In genomic region chr14:18881860-18882489, GRCh38 we compare ENCODE assay signal across 6 cellular contexts.
A peak's percentile ranks its signal among the peaks of the same experiment; 100 is the strongest.
DNase-seq lines count a peak whose midpoint lies in the region; ATAC-seq, FAIRE-seq and TF ChIP-seq lines count a peak whose summit lies in the region.
"Not testable (repeated sequence)": the region's sequence is repeated elsewhere in the genome, so short reads cannot be mapped to it uniquely, and the experiment has no call there.

No MANE protein-coding gene starts in this region.

- not testable (repeated sequence) for H3K36me3 ChIP-seq in Panc1 (ENCODE audit: control insufficient read depth, insufficient read depth, low read length); lower lobe of right lung; upper lobe of left lung

- H3K36me3 Mint-ChIP-seq in stimulated activated effector memory CD8-positive, alpha-beta T cell treated with anti-CD3 and anti-CD28 coated beads, Interleukin-12 subunit alpha, Interleukin-12 subunit beta, amount 100 ng/mL, for 72 hours = not testable (repeated sequence)

- H3K27ac ChIP-seq in A549; Panc1 (ENCODE audit: low read length); lower lobe of right lung; upper lobe of left lung: not testable (repeated sequence)

- not testable (repeated sequence) for H3K9me3 ChIP-seq in A549; Panc1 (ENCODE audit: control insufficient read depth, insufficient read depth, low read depth, low read length); lower lobe of right lung; upper lobe of left lung

- not testable (repeated sequence) for TF ChIP-seq POLR2A in A549 (IDR thresholded peaks at IDR 0.05; ENCODE audit: low read length); upper lobe of left lung (IDR thresholded peaks at IDR 0.05)

- POLR2A ChIA-PET in A549 (lab: Yijun Ruan, JAX); Panc1 (lab: Charles Lee): not testable (repeated sequence)

- not testable (repeated sequence) for H3K4me3 Mint-ChIP-seq in stimulated activated effector memory CD8-positive, alpha-beta T cell treated with anti-CD3 and anti-CD28 coated beads, Interleukin-12 subunit alpha, Interleukin-12 subunit beta, amount 100 ng/mL, for 72 hours

- 16% methylated on average over 1 of the region's 6 CpGs for WGBS in A549 (ENCODE audit: missing lambda C conversion rate)
- no CpG with 5 or more reads among the region's 6 CpGs for WGBS in upper lobe of left lung, 2 donors

- not testable (repeated sequence) for H3K9me3 Mint-ChIP-seq in stimulated activated effector memory CD8-positive, alpha-beta T cell treated with anti-CD3 and anti-CD28 coated beads, Interleukin-12 subunit alpha, Interleukin-12 subunit beta, amount 100 ng/mL, for 72 hours

- CTCF ChIA-PET in A549 (lab: Yijun Ruan, JAX); Panc1 (lab: Charles Lee): not testable (repeated sequence)

- H3K4me3 ChIP-seq in A549; Panc1 (ENCODE audit: low read depth in 2 of 2, low read length in 2 of 2); lower lobe of right lung; upper lobe of left lung: not testable (repeated sequence)

- not testable (repeated sequence) for H3K27me3 ChIP-seq in Panc1 (ENCODE audit: control insufficient read depth, insufficient read depth, low read length); lower lobe of right lung (ENCODE audit: low read depth); upper lobe of left lung

- ATAC-seq in A549 (peak; percentile 37 to 60; a peak in 4 of 6 replicates), Panc1 (peak; percentile 54; the same call in 1 of the 2 replicates), Right ventricle myocardium inferior (peak; percentile 60), lower lobe of right lung (peak; percentile 45 to 52), upper lobe of left lung (ENCODE audit: low FRiP score in 2 of 2) (peak; percentile 33 to 77)
- ATAC-seq in stimulated activated effector memory CD8-positive, alpha-beta T cell treated with anti-CD3 and anti-CD28 coated beads, Interleukin-12 subunit alpha, Interleukin-12 subunit beta, amount 100 ng/mL, for 72 hours = peak; percentile 39

- BruUV-seq in Panc1 (replicated peaks; lab: Mats Ljungman, UMichigan) = not testable (repeated sequence)

- not testable (repeated sequence) for H3K4me1 ChIP-seq in A549; Panc1 (ENCODE audit: control insufficient read depth, insufficient read depth, low read length); lower lobe of right lung; upper lobe of left lung

- not testable (repeated sequence) for H3K4me1 Mint-ChIP-seq in stimulated activated effector memory CD8-positive, alpha-beta T cell treated with anti-CD3 and anti-CD28 coated beads, Interleukin-12 subunit alpha, Interleukin-12 subunit beta, amount 100 ng/mL, for 72 hours

- not testable (repeated sequence) for FAIRE-seq in A549 (lab: Jason Lieb, UNC)

- not testable (repeated sequence) for DNase-seq in A549 (ENCODE audit: low read depth in 1 of 2, low spot score in 1 of 2); Panc1 (ENCODE audit: low read depth, low spot score); Right ventricle myocardium inferior (ENCODE audit: missing footprints); lower lobe of right lung; stimulated activated effector memory CD8-positive, alpha-beta T cell treated with anti-CD3 and anti-CD28 coated beads, Interleukin-12 subunit alpha, Interleukin-12 subunit beta, amount 100 ng/mL, for 72 hours (ENCODE audit: low spot score in 2 of 2); upper lobe of left lung

- intact Hi-C loops in Panc1 (cut with micrococcal nuclease; ENCODE audit: unreplicated experiment); Right ventricle myocardium inferior (cut with DNase I); lower lobe of right lung (cut with DNase I): not testable (repeated sequence)

- in situ Hi-C loops in Panc1 (cut with HindIII; ENCODE audit: low pct_unique_long_range_greater_than_20kb, low sequenced_read_pairs) = not testable (repeated sequence)

- not testable (repeated sequence) for TF ChIP-seq RAD21 in A549 (conservative IDR thresholded peaks at IDR 0.05 in 1 of 2, IDR thresholded peaks at IDR 0.05 in 1 of 2)

- not testable (repeated sequence) for H3K4me2 ChIP-seq in A549

- TF ChIP-seq CTCF in A549 (IDR thresholded peaks at IDR 0.05); Panc1 (IDR thresholded peaks at IDR 0.05); lower lobe of right lung (IDR thresholded peaks at IDR 0.05); upper lobe of left lung (IDR thresholded peaks at IDR 0.05): not testable (repeated sequence)

- TF ChIP-seq EP300 in A549 (IDR thresholded peaks at IDR 0.05); upper lobe of left lung (IDR thresholded peaks at IDR 0.05): not testable (repeated sequence)

- H3K27ac Mint-ChIP-seq in stimulated activated effector memory CD8-positive, alpha-beta T cell treated with anti-CD3 and anti-CD28 coated beads, Interleukin-12 subunit alpha, Interleukin-12 subunit beta, amount 100 ng/mL, for 72 hours = not testable (repeated sequence)
